In genomic region chr11:78290293-78291176, GRCh38 we compare ENCODE assay signal across 1 cellular context.
TF ChIP-seq lines count a peak whose summit lies in the region.

No MANE protein-coding gene starts in this region.

TF ChIP-seq in K562, 482 proteins besides CTCF, POLR2A, EP300 and RAD21 (continued from another document and continues in another):
- TF ChIP-seq GTF2F1 (IDR thresholded peaks at IDR 0.05; ENCODE audit: low read depth, low read length) (no peak), HOXB6 (CRISPR knock-in tag; IDR thresholded peaks at IDR 0.05; ENCODE audit: borderline replicate concordance) (no peak), KAT7 (CRISPR knock-in tag; IDR thresholded peaks at IDR 0.05; ENCODE audit: borderline replicate concordance) (no peak), KAT8 (IDR thresholded peaks at IDR 0.05; ENCODE audit: low read depth) (no peak), FOXO4 (CRISPR knock-in tag; IDR thresholded peaks at IDR 0.05) (no peak), SMC3 (conservative IDR thresholded peaks at IDR 0.05; ENCODE audit: insufficient read depth, low read depth, low read length) (no peak), RBFOX2 (IDR thresholded peaks at IDR 0.05; ENCODE audit: low read depth, low read length) (peak; percentile 46), PML (IDR thresholded peaks at IDR 0.05; ENCODE audit: low read length) (peak; percentile 66; the same call in 1 of the 2 replicates), RBM25 (IDR thresholded peaks at IDR 0.05; ENCODE audit: low read depth, low read length, severe bottlenecking) (no peak), SMAD3 (CRISPR knock-in tag; conservative IDR thresholded peaks at IDR 0.05) (peak; percentile 72; the same call in 1 of the 2 replicates), ZKSCAN8 (CRISPR knock-in tag; IDR thresholded peaks at IDR 0.05) (no peak; the same call in 1 of the 2 replicates), CREB5 (CRISPR knock-in tag; IDR thresholded peaks at IDR 0.05) (no peak), NCOR1 (IDR thresholded peaks at IDR 0.05) (peak; percentile 72; the same call in 1 of the 2 replicates), RBM14 (IDR thresholded peaks at IDR 0.05; ENCODE audit: borderline replicate concordance, insufficient read depth, low read depth, low read length) (no peak), ZNF121 (CRISPR knock-in tag; conservative IDR thresholded peaks at IDR 0.05) (no peak), GTF2E2 (tag; IDR thresholded peaks at IDR 0.05) (no peak), ARID3B (CRISPR knock-in tag; IDR thresholded peaks at IDR 0.05; ENCODE audit: borderline replicate concordance) (no peak), ZBTB17 (CRISPR knock-in tag; IDR thresholded peaks at IDR 0.05) (no peak; the same call in 1 of the 2 replicates), KLF6 (CRISPR knock-in tag; IDR thresholded peaks at IDR 0.05; ENCODE audit: borderline replicate concordance) (peak; percentile 61), ZNF347 (CRISPR knock-in tag; IDR thresholded peaks at IDR 0.05; ENCODE audit: low read depth) (no peak), BHLHE40 (IDR thresholded peaks at IDR 0.05; ENCODE audit: low read length) (peak; percentile 77), ZSCAN32 (CRISPR knock-in tag; IDR thresholded peaks at IDR 0.05) (peak; percentile 92), BCL6 (CRISPR knock-in tag; IDR thresholded peaks at IDR 0.05) (0 out of 2 replicates have a peak, but pooled peaks have one; percentile 57), ZNF445 (CRISPR knock-in tag; IDR thresholded peaks at IDR 0.05; ENCODE audit: low read depth) (no peak), MED1 (CRISPR knock-in tag; IDR thresholded peaks at IDR 0.05; ENCODE audit: borderline replicate concordance) (no peak), NRF1 (conservative IDR thresholded peaks at IDR 0.05 in 1 of 2, IDR thresholded peaks at IDR 0.05 in 1 of 2) (no peak), MITF (IDR thresholded peaks at IDR 0.05) (peak; percentile 95), ETV6 (IDR thresholded peaks at IDR 0.05; ENCODE audit: borderline replicate concordance in 1 of 2, low read depth in 2 of 2, low read length in 1 of 2) (no peak), ETV6 (CRISPR knock-in tag; IDR thresholded peaks at IDR 0.05; ENCODE audit: borderline replicate concordance) (no peak), RFX5 (IDR thresholded peaks at IDR 0.05; ENCODE audit: low read depth, low read length) (no peak), RNF219 (CRISPR knock-in tag; IDR thresholded peaks at IDR 0.05) (no peak; the same call in 1 of the 2 replicates), ZNF174 (CRISPR knock-in tag; IDR thresholded peaks at IDR 0.05) (no peak), RBM39 (optimal IDR thresholded peaks at IDR 0.05; ENCODE audit: low read depth, low read length) (no peak), POLR2AphosphoS2 (IDR thresholded peaks at IDR 0.05; ENCODE audit: low read length) (no peak), ZBTB7A (IDR thresholded peaks at IDR 0.05; ENCODE audit: borderline replicate concordance, control insufficient read depth, low read depth, low read length) (no peak)
- TF ChIP-seq, protein P1, sequence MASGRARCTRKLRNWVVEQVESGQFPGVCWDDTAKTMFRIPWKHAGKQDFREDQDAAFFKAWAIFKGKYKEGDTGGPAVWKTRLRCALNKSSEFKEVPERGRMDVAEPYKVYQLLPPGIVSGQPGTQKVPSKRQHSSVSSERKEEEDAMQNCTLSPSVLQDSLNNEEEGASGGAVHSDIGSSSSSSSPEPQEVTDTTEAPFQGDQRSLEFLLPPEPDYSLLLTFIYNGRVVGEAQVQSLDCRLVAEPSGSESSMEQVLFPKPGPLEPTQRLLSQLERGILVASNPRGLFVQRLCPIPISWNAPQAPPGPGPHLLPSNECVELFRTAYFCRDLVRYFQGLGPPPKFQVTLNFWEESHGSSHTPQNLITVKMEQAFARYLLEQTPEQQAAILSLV (tag; IDR thresholded peaks at IDR 0.05): peak; percentile 99
- TF ChIP-seq, protein P2, sequence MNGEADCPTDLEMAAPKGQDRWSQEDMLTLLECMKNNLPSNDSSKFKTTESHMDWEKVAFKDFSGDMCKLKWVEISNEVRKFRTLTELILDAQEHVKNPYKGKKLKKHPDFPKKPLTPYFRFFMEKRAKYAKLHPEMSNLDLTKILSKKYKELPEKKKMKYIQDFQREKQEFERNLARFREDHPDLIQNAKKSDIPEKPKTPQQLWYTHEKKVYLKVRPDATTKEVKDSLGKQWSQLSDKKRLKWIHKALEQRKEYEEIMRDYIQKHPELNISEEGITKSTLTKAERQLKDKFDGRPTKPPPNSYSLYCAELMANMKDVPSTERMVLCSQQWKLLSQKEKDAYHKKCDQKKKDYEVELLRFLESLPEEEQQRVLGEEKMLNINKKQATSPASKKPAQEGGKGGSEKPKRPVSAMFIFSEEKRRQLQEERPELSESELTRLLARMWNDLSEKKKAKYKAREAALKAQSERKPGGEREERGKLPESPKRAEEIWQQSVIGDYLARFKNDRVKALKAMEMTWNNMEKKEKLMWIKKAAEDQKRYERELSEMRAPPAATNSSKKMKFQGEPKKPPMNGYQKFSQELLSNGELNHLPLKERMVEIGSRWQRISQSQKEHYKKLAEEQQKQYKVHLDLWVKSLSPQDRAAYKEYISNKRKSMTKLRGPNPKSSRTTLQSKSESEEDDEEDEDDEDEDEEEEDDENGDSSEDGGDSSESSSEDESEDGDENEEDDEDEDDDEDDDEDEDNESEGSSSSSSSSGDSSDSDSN (IDR thresholded peaks at IDR 0.05; ENCODE audit: borderline replicate concordance in 1 of 2, low read depth in 2 of 2, low read length in 2 of 2): peak in 1 of 2 experiments; percentile 63; a peak in 1 of 4 replicates
- TF ChIP-seq, protein P3, sequence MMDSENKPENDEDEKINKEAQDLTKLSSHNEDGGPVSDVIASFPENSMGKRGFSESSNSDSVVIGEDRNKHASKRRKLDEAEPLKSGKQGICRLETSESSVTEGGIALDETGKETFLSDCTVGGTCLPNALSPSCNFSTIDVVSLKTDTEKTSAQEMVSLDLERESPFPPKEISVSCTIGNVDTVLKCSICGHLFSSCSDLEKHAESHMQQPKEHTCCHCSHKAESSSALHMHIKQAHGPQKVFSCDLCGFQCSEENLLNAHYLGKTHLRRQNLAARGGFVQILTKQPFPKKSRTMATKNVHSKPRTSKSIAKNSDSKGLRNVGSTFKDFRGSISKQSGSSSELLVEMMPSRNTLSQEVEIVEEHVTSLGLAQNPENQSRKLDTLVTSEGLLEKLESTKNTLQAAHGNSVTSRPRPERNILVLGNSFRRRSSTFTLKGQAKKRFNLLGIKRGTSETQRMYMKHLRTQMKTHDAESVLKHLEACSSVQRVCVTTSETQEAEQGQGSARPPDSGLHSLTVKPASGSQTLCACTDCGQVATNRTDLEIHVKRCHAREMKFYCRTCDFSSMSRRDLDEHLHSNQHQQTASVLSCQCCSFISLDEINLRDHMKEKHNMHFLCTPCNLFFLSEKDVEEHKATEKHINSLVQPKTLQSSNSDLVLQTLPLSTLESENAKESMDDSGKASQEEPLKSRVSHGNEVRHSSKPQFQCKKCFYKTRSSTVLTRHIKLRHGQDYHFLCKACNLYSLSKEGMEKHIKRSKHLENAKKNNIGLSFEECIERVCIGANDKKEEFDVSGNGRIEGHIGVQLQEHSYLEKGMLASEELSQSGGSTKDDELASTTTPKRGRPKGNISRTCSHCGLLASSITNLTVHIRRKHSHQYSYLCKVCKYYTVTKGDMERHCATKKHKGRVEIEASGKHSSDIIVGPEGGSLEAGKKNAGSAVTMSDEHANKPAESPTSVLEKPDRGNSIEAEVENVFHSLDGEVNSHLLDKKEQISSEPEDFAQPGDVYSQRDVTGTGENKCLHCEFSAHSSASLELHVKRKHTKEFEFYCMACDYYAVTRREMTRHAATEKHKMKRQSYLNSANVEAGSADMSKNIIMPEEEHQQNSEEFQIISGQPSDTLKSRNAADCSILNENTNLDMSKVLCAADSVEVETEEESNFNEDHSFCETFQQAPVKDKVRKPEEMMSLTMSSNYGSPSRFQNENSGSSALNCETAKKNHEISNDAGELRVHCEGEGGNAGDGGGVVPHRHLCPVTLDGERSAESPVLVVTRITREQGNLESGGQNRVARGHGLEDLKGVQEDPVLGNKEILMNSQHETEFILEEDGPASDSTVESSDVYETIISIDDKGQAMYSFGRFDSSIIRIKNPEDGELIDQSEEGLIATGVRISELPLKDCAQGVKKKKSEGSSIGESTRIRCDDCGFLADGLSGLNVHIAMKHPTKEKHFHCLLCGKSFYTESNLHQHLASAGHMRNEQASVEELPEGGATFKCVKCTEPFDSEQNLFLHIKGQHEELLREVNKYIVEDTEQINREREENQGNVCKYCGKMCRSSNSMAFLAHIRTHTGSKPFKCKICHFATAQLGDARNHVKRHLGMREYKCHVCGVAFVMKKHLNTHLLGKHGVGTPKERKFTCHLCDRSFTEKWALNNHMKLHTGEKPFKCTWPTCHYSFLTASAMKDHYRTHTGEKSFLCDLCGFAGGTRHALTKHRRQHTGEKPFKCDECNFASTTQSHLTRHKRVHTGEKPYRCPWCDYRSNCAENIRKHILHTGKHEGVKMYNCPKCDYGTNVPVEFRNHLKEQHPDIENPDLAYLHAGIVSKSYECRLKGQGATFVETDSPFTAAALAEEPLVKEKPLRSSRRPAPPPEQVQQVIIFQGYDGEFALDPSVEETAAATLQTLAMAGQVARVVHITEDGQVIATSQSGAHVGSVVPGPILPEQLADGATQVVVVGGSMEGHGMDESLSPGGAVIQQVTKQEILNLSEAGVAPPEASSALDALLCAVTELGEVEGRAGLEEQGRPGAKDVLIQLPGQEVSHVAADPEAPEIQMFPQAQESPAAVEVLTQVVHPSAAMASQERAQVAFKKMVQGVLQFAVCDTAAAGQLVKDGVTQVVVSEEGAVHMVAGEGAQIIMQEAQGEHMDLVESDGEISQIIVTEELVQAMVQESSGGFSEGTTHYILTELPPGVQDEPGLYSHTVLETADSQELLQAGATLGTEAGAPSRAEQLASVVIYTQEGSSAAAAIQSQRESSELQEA (IDR thresholded peaks at IDR 0.05; ENCODE audit: low read depth): no peak
- TF ChIP-seq, protein P4, sequence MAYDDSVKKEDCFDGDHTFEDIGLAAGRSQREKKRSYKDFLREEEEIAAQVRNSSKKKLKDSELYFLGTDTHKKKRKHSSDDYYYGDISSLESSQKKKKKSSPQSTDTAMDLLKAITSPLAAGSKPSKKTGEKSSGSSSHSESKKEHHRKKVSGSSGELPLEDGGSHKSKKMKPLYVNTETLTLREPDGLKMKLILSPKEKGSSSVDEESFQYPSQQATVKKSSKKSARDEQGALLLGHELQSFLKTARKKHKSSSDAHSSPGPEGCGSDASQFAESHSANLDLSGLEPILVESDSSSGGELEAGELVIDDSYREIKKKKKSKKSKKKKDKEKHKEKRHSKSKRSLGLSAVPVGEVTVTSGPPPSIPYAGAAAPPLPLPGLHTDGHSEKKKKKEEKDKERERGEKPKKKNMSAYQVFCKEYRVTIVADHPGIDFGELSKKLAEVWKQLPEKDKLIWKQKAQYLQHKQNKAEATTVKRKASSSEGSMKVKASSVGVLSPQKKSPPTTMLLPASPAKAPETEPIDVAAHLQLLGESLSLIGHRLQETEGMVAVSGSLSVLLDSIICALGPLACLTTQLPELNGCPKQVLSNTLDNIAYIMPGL (CRISPR knock-in tag; IDR thresholded peaks at IDR 0.05): no peak
